Comparison of ENCODE assay signal across 22 cellular contexts in the genomic region with DNA sequence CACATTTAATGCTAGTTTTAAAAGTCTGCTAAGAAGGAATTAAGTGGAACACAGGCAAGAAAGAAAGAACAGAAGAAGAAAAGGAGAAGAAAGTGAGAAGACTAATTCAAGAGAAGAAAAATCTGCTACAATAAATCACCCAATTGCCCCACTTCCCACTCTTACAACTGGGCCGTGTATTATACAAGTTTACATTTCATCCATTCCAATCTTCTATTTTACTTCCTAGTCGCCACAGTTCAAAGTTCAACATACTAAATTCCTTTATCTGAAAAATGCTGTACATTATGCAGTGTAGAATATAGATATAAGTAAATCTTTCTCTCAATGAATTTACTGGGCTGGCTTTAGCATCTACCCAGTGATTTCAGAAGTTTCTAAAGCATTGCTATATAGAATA.
"Had no signal": no experiment of that assay in that cellular context is flagged by ENCODE, and none has a peak within 500 bp of the region (broad histone marks: within the 10 kb centered on the region; RNA-seq: fewer than 3 reads in every experiment).

No MANE protein-coding gene starts in this region.

- H3K27ac ChIP-seq: epithelial cell of prostate, esophagus muscularis mucosa, neural progenitor cell, ovary, suprapubic skin, tibial artery, upper lobe of left lung, vagina had no signal

- H3K4me1 ChIP-seq: esophagus muscularis mucosa, neural progenitor cell, suprapubic skin, tibial artery, upper lobe of left lung, vagina had no signal

- H3K9me3 ChIP-seq: esophagus muscularis mucosa, ovary, suprapubic skin, tibial artery, upper lobe of left lung, vagina had no signal

- H3K4me3 ChIP-seq: esophagus muscularis mucosa, lung, neural progenitor cell, ovary, smooth muscle cell, suprapubic skin, tibial artery, upper lobe of left lung, vagina had no signal

- H3K9ac ChIP-seq: neural progenitor cell had no signal

- FAIRE-seq: kidney had no signal

- H3K27me3 ChIP-seq: esophagus muscularis mucosa, neural progenitor cell, ovary, suprapubic skin, tibial artery, upper lobe of left lung, vagina had no signal

- H2AFZ ChIP-seq: neural progenitor cell had no signal

- H3K4me2 ChIP-seq: neural progenitor cell, smooth muscle cell had no signal

- DNase-seq: effector memory CD4-positive, alpha-beta T cell; kidney; left cardiac atrium; left ventricle myocardium superior; mesendoderm; naive thymus-derived CD8-positive, alpha-beta T cell; nucleus accumbens; ovary; right cardiac atrium; stimulated activated CD4-positive, alpha-beta T cell treated with anti-CD3 and anti-CD28 coated beads, Interleukin-4, amount 100 ng/mL, for 1 hour; stimulated activated CD8-positive, alpha-beta memory T cell treated with anti-CD3 and anti-CD28 coated beads, Interleukin-4, amount 100 ng/mL, for 48 hours; stimulated activated naive CD8-positive, alpha-beta T cell treated with anti-CD3 and anti-CD28 coated beads, Interleukin-15, Interleukin-2, amounts not matched to agents 100 U/mL and 50 U/mL, for 24 hours; tibial artery; upper lobe of left lung had no signal

- ATAC-seq: left cardiac atrium; left ventricle myocardium superior; naive thymus-derived CD8-positive, alpha-beta T cell; right cardiac atrium; stimulated activated effector memory CD8-positive, alpha-beta T cell treated with anti-CD3 and anti-CD28 coated beads, Interleukin-12 subunit alpha, Interleukin-12 subunit beta, amount 100 ng/mL, for 72 hours; stimulated activated naive CD8-positive, alpha-beta T cell treated with anti-CD3 and anti-CD28 coated beads, Interleukin-15, Interleukin-2, amounts not matched to agents 100 U/mL and 50 U/mL, for 24 hours had no signal

- H3K36me3 ChIP-seq: esophagus muscularis mucosa, neural progenitor cell, ovary, suprapubic skin, tibial artery, upper lobe of left lung, vagina had no signal
